In the genomic region with DNA sequence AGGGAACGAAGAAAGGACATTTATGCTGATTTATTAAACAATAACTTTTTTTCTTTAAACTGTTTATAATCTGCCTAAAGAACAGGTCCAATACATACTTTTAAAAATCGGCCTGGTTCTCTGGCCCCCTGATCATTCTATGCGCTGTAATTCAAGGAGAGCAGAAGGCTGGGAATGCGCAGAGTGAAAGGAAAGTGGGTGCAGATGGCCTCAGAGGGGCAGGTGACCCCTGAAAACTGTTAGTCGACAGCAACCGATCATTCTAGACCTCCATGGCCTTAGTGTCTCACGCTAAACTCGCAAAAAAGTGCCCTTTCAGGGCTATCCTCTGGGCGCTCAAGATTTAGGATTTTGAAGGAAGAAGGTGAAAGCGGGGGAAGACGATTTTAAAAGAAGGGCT, we compare ENCODE assay signal across 1 cellular context.
TF ChIP-seq lines count a peak whose summit lies in the region.

No MANE protein-coding gene starts in this region.

TF ChIP-seq in IMR-90, 13 proteins besides CTCF, POLR2A, EP300 and RAD21 (continued from another document):
- TF ChIP-seq CHD1 (IDR thresholded peaks at IDR 0.05; ENCODE audit: low read depth, low read length): no peak
- TF ChIP-seq, protein P1, sequence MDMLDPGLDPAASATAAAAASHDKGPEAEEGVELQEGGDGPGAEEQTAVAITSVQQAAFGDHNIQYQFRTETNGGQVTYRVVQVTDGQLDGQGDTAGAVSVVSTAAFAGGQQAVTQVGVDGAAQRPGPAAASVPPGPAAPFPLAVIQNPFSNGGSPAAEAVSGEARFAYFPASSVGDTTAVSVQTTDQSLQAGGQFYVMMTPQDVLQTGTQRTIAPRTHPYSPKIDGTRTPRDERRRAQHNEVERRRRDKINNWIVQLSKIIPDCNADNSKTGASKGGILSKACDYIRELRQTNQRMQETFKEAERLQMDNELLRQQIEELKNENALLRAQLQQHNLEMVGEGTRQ (IDR thresholded peaks at IDR 0.05; ENCODE audit: low read depth, low read length): no peak
- TF ChIP-seq RCOR1 (IDR thresholded peaks at IDR 0.05; ENCODE audit: insufficient replicate concordance, low read length): no peak
- no peak for TF ChIP-seq MAZ (IDR thresholded peaks at IDR 0.05; ENCODE audit: borderline replicate concordance, low read depth, low read length)
- no peak for TF ChIP-seq NFE2L2 (IDR thresholded peaks at IDR 0.05; ENCODE audit: low read depth, low read length)
